Comparison of ENCODE assay signal across 1 cellular context in genomic region chr3:115239717-115240116, GRCh38.
TF ChIP-seq lines count a peak whose summit lies in the region.

No MANE protein-coding gene starts in this region.

TF ChIP-seq in K562, 482 proteins besides CTCF, POLR2A, EP300 and RAD21 (continued from another document):
- peak; percentile 20 for TF ChIP-seq CCNT2 (IDR thresholded peaks at IDR 0.05; ENCODE audit: borderline replicate concordance, extremely low read depth, insufficient read length, low read depth, low read length)
- TF ChIP-seq ATF7 (IDR thresholded peaks at IDR 0.05), result peak; percentile 74
- TF ChIP-seq ARNT (IDR thresholded peaks at IDR 0.05), result no peak
- no peak for TF ChIP-seq SRSF1 (IDR thresholded peaks at IDR 0.05; ENCODE audit: low read depth, low read length)
- peak; percentile 82 for TF ChIP-seq JUN (IDR thresholded peaks at IDR 0.05; ENCODE audit: borderline replicate concordance, low read depth, low read length)
- no peak for TF ChIP-seq JUN (CRISPR knock-in tag; IDR thresholded peaks at IDR 0.05; ENCODE audit: borderline replicate concordance)
- TF ChIP-seq DPF2 (IDR thresholded peaks at IDR 0.05), result peak; percentile 70; the same call in 1 of the 2 replicates
- TF ChIP-seq FOS (IDR thresholded peaks at IDR 0.05; ENCODE audit: extremely low read depth, insufficient read length), result peak; percentile 34
- TF ChIP-seq NRF1 (conservative IDR thresholded peaks at IDR 0.05 in 1 of 2, IDR thresholded peaks at IDR 0.05 in 1 of 2), result peak; percentile 24 to 30; a peak in 1 of 4 replicates
- peak; percentile 94 for TF ChIP-seq FOSL1 (tag; conservative IDR thresholded peaks at IDR 0.05)
- no peak for TF ChIP-seq AFF1 (IDR thresholded peaks at IDR 0.05; ENCODE audit: low read depth in 1 of 2, partially characterized antibody in 2 of 2)
- TF ChIP-seq ATF3 (IDR thresholded peaks at IDR 0.05), result peak; percentile 93
- peak; percentile 78 for TF ChIP-seq ATF3 (CRISPR knock-in tag; conservative IDR thresholded peaks at IDR 0.05)
- TF ChIP-seq TCF3 (CRISPR knock-in tag; IDR thresholded peaks at IDR 0.05), result peak; percentile 78
- no peak for TF ChIP-seq RFX7 (CRISPR knock-in tag; IDR thresholded peaks at IDR 0.05)
- TF ChIP-seq RBM25 (IDR thresholded peaks at IDR 0.05; ENCODE audit: low read depth, low read length, severe bottlenecking), result no peak
- peak; percentile 54; the same call in 1 of the 2 replicates for TF ChIP-seq CTBP1 (IDR thresholded peaks at IDR 0.05; ENCODE audit: borderline replicate concordance)
- peak; percentile 81 for TF ChIP-seq SMARCE1 (IDR thresholded peaks at IDR 0.05)
- no peak for TF ChIP-seq TRIM24 (IDR thresholded peaks at IDR 0.05)
- peak; percentile 64 for TF ChIP-seq TEAD4 (IDR thresholded peaks at IDR 0.05; ENCODE audit: low read length)
- TF ChIP-seq TEAD4 (CRISPR knock-in tag; IDR thresholded peaks at IDR 0.05; ENCODE audit: borderline replicate concordance), result no peak
- TF ChIP-seq MEIS2 (IDR thresholded peaks at IDR 0.05; ENCODE audit: partially characterized antibody), result peak; percentile 58
- 0 out of 2 replicates have a peak, but pooled peaks have one; percentile 25 for TF ChIP-seq ETV5 (CRISPR knock-in tag; IDR thresholded peaks at IDR 0.05; ENCODE audit: low read depth)
- no peak for TF ChIP-seq ZZZ3 (IDR thresholded peaks at IDR 0.05)
- peak; percentile 40; the same call in 1 of the 2 replicates for TF ChIP-seq TAL1 (IDR thresholded peaks at IDR 0.05)
- TF ChIP-seq RBBP5 (IDR thresholded peaks at IDR 0.05; ENCODE audit: borderline replicate concordance, insufficient read depth, low read length, poor library complexity, severe bottlenecking), result no peak
- no peak for TF ChIP-seq TBL1XR1 (IDR thresholded peaks at IDR 0.05; ENCODE audit: low read length in 2 of 2)
- no peak for TF ChIP-seq ESRRB (CRISPR knock-in tag; IDR thresholded peaks at IDR 0.05; ENCODE audit: borderline replicate concordance)
- 0 out of 2 replicates have a peak, but pooled peaks have one; percentile 22 for TF ChIP-seq HDAC2 (IDR thresholded peaks at IDR 0.05)
- no peak for TF ChIP-seq ZFP91 (CRISPR knock-in tag; IDR thresholded peaks at IDR 0.05)
- TF ChIP-seq CREM (IDR thresholded peaks at IDR 0.05; ENCODE audit: low read depth), result peak; percentile 63; the same call in 1 of the 2 replicates
- peak in 1 of 2 experiments; percentile 21; a peak in 1 of 4 replicates for TF ChIP-seq ZNF318 (IDR thresholded peaks at IDR 0.05; ENCODE audit: borderline replicate concordance in 1 of 2, low read depth in 1 of 2)
- TF ChIP-seq BRD9 (IDR thresholded peaks at IDR 0.05; ENCODE audit: low read depth, partially characterized antibody), result no peak
- TF ChIP-seq BHLHE40 (IDR thresholded peaks at IDR 0.05; ENCODE audit: low read length), result 0 out of 2 replicates have a peak, but pooled peaks have one; percentile 16
- TF ChIP-seq HNRNPUL1 (IDR thresholded peaks at IDR 0.05; ENCODE audit: low read length), result no peak
- TF ChIP-seq MTA3 (IDR thresholded peaks at IDR 0.05; ENCODE audit: borderline replicate concordance), result 0 out of 2 replicates have a peak, but pooled peaks have one; percentile 35
